In the genomic region with DNA sequence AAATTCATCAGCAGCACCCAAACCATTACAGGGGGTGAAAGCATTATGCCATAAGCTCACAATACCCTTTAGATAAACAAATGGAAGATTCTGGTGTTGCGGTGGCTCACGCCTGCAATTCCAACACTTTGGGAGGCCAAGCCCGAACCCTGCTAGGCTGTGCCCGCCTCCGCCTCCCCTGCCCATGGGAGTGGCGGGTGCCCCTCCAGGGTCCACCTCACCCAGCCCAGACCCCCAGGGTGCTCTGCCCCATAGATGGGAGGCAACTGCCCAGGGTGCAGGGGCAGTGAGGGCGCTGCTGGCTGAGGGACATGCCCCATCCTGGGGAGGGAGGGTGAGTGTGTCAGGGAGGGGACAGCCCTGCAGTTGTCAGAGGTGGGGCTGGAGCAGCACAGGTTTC, we compare ENCODE assay signal across 3 cellular contexts. TPM values are rescaled to one million over a fixed set of nuclear protein-coding genes. Genes with fewer than 3 reads are reported as not detected.
"Had no signal": no experiment of that assay in that cellular context is flagged by ENCODE, and none has a peak within 500 bp of the region (broad histone marks: within the 10 kb centered on the region; RNA-seq: fewer than 3 reads in every experiment).

No MANE protein-coding gene starts in this region.

- DNase-seq: GDM1, GF-D8 had no signal

- H3K4me3 ChIP-seq: GM12878 had no signal

- ATAC-seq: GM12878 had no signal

RNA-seq across cellular contexts. Expression of gene SIGLECL1, which starts 10.0 kb away (rescaled TPM):
- polyA plus RNA-seq: GM12878 had no signal
